Comparison of ENCODE assay signal across 8 cellular contexts in the genomic region with DNA sequence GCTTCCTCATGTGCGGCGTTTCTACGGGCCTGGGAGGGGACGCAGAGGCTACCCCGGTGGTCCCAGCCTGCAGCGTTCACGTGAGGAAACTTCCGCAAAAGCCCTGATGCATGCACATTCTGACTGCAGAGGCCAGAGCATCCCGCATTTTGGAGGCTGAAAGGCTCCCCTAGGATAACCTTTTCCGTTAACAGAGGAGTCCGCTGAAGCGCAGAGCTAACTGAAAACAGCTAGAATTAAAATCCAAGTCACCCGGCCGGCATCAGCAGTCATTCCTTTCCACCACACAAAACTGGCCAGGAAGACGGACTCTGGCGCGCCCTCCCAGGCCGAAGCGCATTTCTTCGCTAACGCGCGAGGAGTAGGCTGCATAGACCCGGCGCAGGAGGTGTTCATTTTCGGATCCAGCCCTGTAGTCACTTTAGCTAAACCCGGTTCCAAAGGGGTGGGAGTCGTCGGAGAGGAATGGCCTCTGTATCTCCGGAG. TPM values are rescaled to one million over a fixed set of nuclear protein-coding genes. Genes with fewer than 3 reads are reported as not detected.
A peak's percentile ranks its signal among the peaks of the same experiment; 100 is the strongest.
DNase-seq lines count a peak whose midpoint lies in the region; ATAC-seq and TF ChIP-seq lines count a peak whose summit lies in the region.

No MANE protein-coding gene starts in this region.

- CTCF ChIA-PET in HCT116 (lab: Charles Lee) = no interaction called here
- CTCF ChIA-PET in activated B cell treated with CpG ODN at 0.5 μM for 24 hours (lab: Charles Lee) = no interaction called here

- TF ChIP-seq POLR2A in HCT116 (IDR thresholded peaks at IDR 0.05; ENCODE audit: borderline replicate concordance, extremely low read depth, insufficient read depth, insufficient read length) = no peak

- H3K9ac ChIP-seq in HCT116 (ENCODE audit: low read length) (peak overlapping the region; percentile 92), neural progenitor cell (no peak overlapping the region)

- H3K27me3 ChIP-seq in HCT116 (ENCODE audit: insufficient read depth, low read length) (no peaks in the 10 kb centered on the region), neural progenitor cell (peaks cover 52% of the 10 kb centered on the region)

- DNase-seq in CD14-positive monocyte (ENCODE audit: low spot score) (no peak), HCT116 (ENCODE audit: low read depth, low spot score) (no peak), activated B cell treated with CpG ODN at 0.5 μM for 24 hours (peak; percentile 39), foreskin fibroblast (peak; percentile 73 to 90), neural progenitor cell (ENCODE audit: low spot score) (peak; percentile 77), T1000 (lab: John Stamatoyannopoulos, UW) (no peak)

- peaks cover 29% of the 10 kb centered on the region for H3F3A ChIP-seq in neural progenitor cell (ENCODE audit: low read depth)

- no peak overlapping the region for H3K27ac ChIP-seq in HCT116 (ENCODE audit: low read depth, low read length)
- no peak overlapping the region for H3K27ac ChIP-seq in neural progenitor cell

- peaks cover 26% of the 10 kb centered on the region for H3K4me1 Mint-ChIP-seq in CD14-positive monocyte
- H3K4me1 Mint-ChIP-seq in activated B cell treated with CpG ODN at 0.5 μM for 24 hours = peaks cover 26% of the 10 kb centered on the region
- peaks cover 23% of the 10 kb centered on the region for H3K4me1 Mint-ChIP-seq in neural progenitor cell

- H3K4me3 Mint-ChIP-seq in CD14-positive monocyte (peak overlapping the region; percentile 91 to 93), activated B cell treated with CpG ODN at 0.5 μM for 24 hours (peak overlapping the region; percentile 89), neural progenitor cell (peak overlapping the region; percentile 92)

- peaks cover 15 to 22% of the 10 kb centered on the region in 2 donors for H3K36me3 Mint-ChIP-seq in CD14-positive monocyte
- peaks cover 9% of the 10 kb centered on the region for H3K36me3 Mint-ChIP-seq in activated B cell treated with CpG ODN at 0.5 μM for 24 hours (ENCODE audit: low read depth)
- H3K36me3 Mint-ChIP-seq in neural progenitor cell = peaks cover 21% of the 10 kb centered on the region

- H3K36me3 ChIP-seq in HCT116 (ENCODE audit: control insufficient read depth in 1 of 2, insufficient read depth in 2 of 2, low read length in 2 of 2) = peaks cover 11 to 27% of the 10 kb centered on the region in 2 experiments
- peaks cover 19% of the 10 kb centered on the region for H3K36me3 ChIP-seq in neural progenitor cell

- intact Hi-C loops in CD14-positive monocyte (cut with micrococcal nuclease) = loop anchor here (5.0 to 10.0 kb wide), 2 partner anchors 68 to 70 kb away; partner anchors contain the start of gene AFG3L2 (in 2 of the 2)
- intact Hi-C loops in HCT116 (cut with micrococcal nuclease) = no loop called here
- intact Hi-C loops in activated B cell treated with CpG ODN at 0.5 μM for 24 hours (cut with micrococcal nuclease) = loop anchor here (1.0 to 5.0 kb wide), 5 partner anchors 8 to 1305 kb away; partner anchors contain the start of genes IMPA2, PTPN2 and SEH1L

- TF ChIP-seq CTCF in CD14-positive monocyte (IDR thresholded peaks at IDR 0.05) = no peak
- TF ChIP-seq CTCF in HCT116 (IDR thresholded peaks at IDR 0.05 in 2 of 3, conservative IDR thresholded peaks at IDR 0.05 in 1 of 3; ENCODE audit: borderline replicate concordance in 1 of 3, insufficient read depth in 1 of 3, low read depth in 2 of 3, low read length in 2 of 3) = no peak
- no peak for TF ChIP-seq CTCF in activated B cell treated with CpG ODN at 0.5 μM for 24 hours (IDR thresholded peaks at IDR 0.05)
- no peak for TF ChIP-seq CTCF in foreskin fibroblast (IDR thresholded peaks at IDR 0.05; ENCODE audit: low read depth, low read length)
- TF ChIP-seq CTCF in neural progenitor cell (IDR thresholded peaks at IDR 0.05) = peak; percentile 13

- H3K79me2 ChIP-seq in HCT116 (ENCODE audit: insufficient read depth, low read length) (peaks cover 38% of the 10 kb centered on the region), neural progenitor cell (ENCODE audit: low read depth) (peaks cover 21% of the 10 kb centered on the region)

- no peak overlapping the region for H2AFZ ChIP-seq in HCT116 (ENCODE audit: low read depth, low read length, poor library complexity, severe bottlenecking)
- peak overlapping the region; percentile 84 for H2AFZ ChIP-seq in neural progenitor cell (replicated peaks)

- H3K9me3 ChIP-seq in HCT116 (ENCODE audit: control insufficient read depth in 1 of 2, insufficient read depth in 1 of 2, low read depth in 1 of 2, low read length in 2 of 2) (peaks cover 0 to 5% of the 10 kb centered on the region in 2 experiments; a peak in 1 of 4 replicates), neural progenitor cell (ENCODE audit: low read depth) (peaks cover 7% of the 10 kb centered on the region)

- H3K4me3 ChIP-seq in HCT116 (replicated peaks in 1 of 2; ENCODE audit: low read depth in 1 of 2, low read length in 2 of 2) (peak overlapping the region; percentile 39 to 73), foreskin fibroblast (ENCODE audit: low read depth in 1 of 2, low read length in 2 of 2) (peak overlapping the region; percentile 82 to 89), neural progenitor cell (peak overlapping the region; percentile 82)

- BruUV-seq in HCT116 (replicated peaks; lab: Mats Ljungman, UMichigan) = no TSS peak

- peak overlapping the region; percentile 90 for H3K4me2 ChIP-seq in HCT116 (ENCODE audit: low read length)
- H3K4me2 ChIP-seq in neural progenitor cell = peak overlapping the region; percentile 78

- peak overlapping the region in 6 of 7 donors; percentile 63 to 89 (median 87) for H3K27ac Mint-ChIP-seq in CD14-positive monocyte
- H3K27ac Mint-ChIP-seq in activated B cell treated with CpG ODN at 0.5 μM for 24 hours = peak overlapping the region; percentile 73
- H3K27ac Mint-ChIP-seq in neural progenitor cell = peak overlapping the region; percentile 69

- no peak for TF ChIP-seq RAD21 in HCT116 (IDR thresholded peaks at IDR 0.05; ENCODE audit: low read depth)

- POLR2A ChIA-PET in HCT116 (lab: Charles Lee) (interaction anchor here (1.2 to 1.9 kb wide), 2 partner anchors 11 to 70 kb away, joined by 3 to 4 read pairs; partner anchors contain the start of gene AFG3L2), activated B cell treated with CpG ODN at 0.5 μM for 24 hours (lab: Charles Lee) (interaction anchor here (0.7 to 1.0 kb wide), 7 partner anchors 8 to 112 kb away, joined by 3 to 12 read pairs (median 4); partner anchors contain the start of gene AFG3L2)

- H3K9me2 ChIP-seq in HCT116 (ENCODE audit: insufficient read depth) = no peaks in the 10 kb centered on the region

- RAD21 ChIA-PET in HCT116 (lab: Charles Lee; ENCODE audit: low non-redundant PET in 1 of 2, low total read pairs in 2 of 2, uncharacterized antibody in 2 of 2, unreplicated experiment in 2 of 2) = no interaction called here

- H3K27me3 Mint-ChIP-seq in CD14-positive monocyte (ENCODE audit: low read depth in 3 of 3) (peaks cover 17 to 43% (median 36%) of the 10 kb centered on the region in 3 donors), activated B cell treated with CpG ODN at 0.5 μM for 24 hours (peaks cover 20% of the 10 kb centered on the region), neural progenitor cell (ENCODE audit: insufficient read depth, low read depth) (peaks cover 26% of the 10 kb centered on the region)

- H3K4me1 ChIP-seq in HCT116 (ENCODE audit: control insufficient read depth in 1 of 2, insufficient read depth in 2 of 2, low read length in 2 of 2) (peaks cover 13 to 19% of the 10 kb centered on the region in 2 experiments), neural progenitor cell (peaks cover 15% of the 10 kb centered on the region)

- H3K9me3 Mint-ChIP-seq in CD14-positive monocyte (peaks cover 0 to 16% (median 5%) of the 10 kb centered on the region in 7 donors), activated B cell treated with CpG ODN at 0.5 μM for 24 hours (peaks cover 2% of the 10 kb centered on the region), neural progenitor cell (peaks cover 22% of the 10 kb centered on the region)

- ATAC-seq in HCT116 (no peak), activated B cell treated with CpG ODN at 0.5 μM for 24 hours (ENCODE audit: low read depth) (peak; percentile 14), HG02870 (IDR thresholded peaks at IDR 0.05; ENCODE audit: unreplicated experiment) (no peak), GM21360 (IDR thresholded peaks at IDR 0.05; ENCODE audit: unreplicated experiment) (no peak)

- H4K20me1 ChIP-seq in HCT116 (ENCODE audit: insufficient read depth) = no peaks in the 10 kb centered on the region; the same call in 1 of the 2 replicates
- H4K20me1 ChIP-seq in neural progenitor cell (ENCODE audit: low read depth) = no peaks in the 10 kb centered on the region

TF ChIP-seq in HCT116, 20 proteins besides CTCF, POLR2A, EP300 and RAD21 (continues in another document):
- TF ChIP-seq FOSL1 (IDR thresholded peaks at IDR 0.05; ENCODE audit: low read depth) = no peak

RNA-seq across cellular contexts. Expression of gene TUBB6, which starts 0.7 kb away (rescaled TPM):
- 10 to 100 TPM; 15.8 to 27.6 TPM for polyA plus RNA-seq in CD14-positive monocyte
- total RNA-seq in HCT116 (2021; ENCODE audit: unreplicated experiment) (87.4 TPM), activated B cell treated with CpG ODN at 0.5 μM for 24 hours (29.7 and 31.9 TPM in 2 replicates), neural progenitor cell (ENCODE audit: low replicate concordance) (92.7 and 137 TPM in 2 replicates)
- 153 and 183 TPM in 2 replicates for polyA plus RNA-seq in HCT116 (2012)

RNA-seq across cellular contexts. Expression of gene CIDEA, which starts 53.1 kb away (rescaled TPM):
- not detected for polyA plus RNA-seq in CD14-positive monocyte
- not detected for total RNA-seq in HCT116 (2021; ENCODE audit: unreplicated experiment)
- not detected in 2 replicates for polyA plus RNA-seq in HCT116 (2012)
- not detected in 2 replicates for total RNA-seq in activated B cell treated with CpG ODN at 0.5 μM for 24 hours
- not detected in 2 replicates for total RNA-seq in neural progenitor cell (ENCODE audit: low replicate concordance)

Comparison
In these comparisons a context has a peak if more than half of its experiments do, and no peak if none do; other contexts are left out.
1. DNase-seq: peak in activated B cell treated with CpG ODN at 0.5 μM for 24 hours (single experiment), foreskin fibroblast (2 of 2) and neural progenitor cell (single experiment); none in CD14-positive monocyte (single experiment), HCT116 (single experiment) and T1000 (single experiment).
2. Peak in every context shown above with its lines, with median percentiles within 50 percentile points of each other: H3K27ac Mint-ChIP-seq, H3K4me3 Mint-ChIP-seq and H3K4me3 ChIP-seq.